In the genomic region with DNA sequence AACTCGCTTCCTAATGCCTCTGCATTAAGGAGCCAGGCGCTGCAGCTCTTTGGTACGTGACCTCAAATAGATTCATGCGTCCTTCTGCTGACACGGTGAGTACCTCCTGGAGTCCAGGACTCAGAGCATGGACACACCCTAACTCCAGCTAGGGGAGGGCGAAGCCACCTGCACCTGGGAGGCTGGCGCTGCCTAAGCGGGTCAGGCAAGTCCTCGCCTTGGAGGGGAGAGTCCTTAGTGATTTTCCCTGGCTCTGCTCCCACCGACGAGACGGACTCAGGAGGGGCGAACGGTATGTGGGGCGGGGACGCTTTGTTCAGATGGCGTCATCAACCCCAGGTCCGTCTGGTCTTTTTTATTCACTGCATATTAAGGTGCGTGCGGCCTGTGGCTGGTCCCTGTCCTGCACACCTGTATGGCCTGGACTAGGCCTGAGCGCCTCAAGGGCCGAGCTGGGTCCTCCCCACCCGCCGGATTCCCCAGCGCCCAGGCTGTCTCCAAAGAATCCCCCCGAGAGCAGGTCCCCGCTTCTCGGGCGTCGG, we compare ENCODE assay signal across 10 cellular contexts. TPM values are rescaled to one million over a fixed set of nuclear protein-coding genes. Genes with fewer than 3 reads are reported as not detected.
A peak's percentile ranks its signal among the peaks of the same experiment; 100 is the strongest.
DNase-seq lines count a peak whose midpoint lies in the region; ATAC-seq, FAIRE-seq and TF ChIP-seq lines count a peak whose summit lies in the region.
"Had no signal": no experiment of that assay in that cellular context is flagged by ENCODE, and none has a peak within 500 bp of the region (broad histone marks: within the 10 kb centered on the region; RNA-seq: fewer than 3 reads in every experiment).

No MANE protein-coding gene starts in this region.

- H3K27ac ChIP-seq in K562 (ENCODE audit: extremely low read depth, low read depth, low read length) (no peak overlapping the region), lung (ENCODE audit: low read depth in 1 of 2, low read length in 1 of 2) (no peak overlapping the region), thoracic aorta (no peak overlapping the region)
- H3K27ac ChIP-seq: epithelial cell of prostate had no signal

- in situ Hi-C loops in K562 (cut with MboI) = no loop called here

- DNase-seq in NCI-H2196 (lab: John Stamatoyannopoulos, UW; ENCODE audit: unreplicated experiment) = peak; percentile 32
- no peak for DNase-seq in NCI-H2196 treated with DMSO at 0.1 percent for 48 hours (lab: John Stamatoyannopoulos, UW; ENCODE audit: unreplicated experiment)
- DNase-seq in K562 (ENCODE audit: extremely low read depth in 1 of 4, low spot score in 3 of 4) = no peak
- peak; percentile 29 for DNase-seq in lung (ENCODE audit: low spot score)
- no peak for DNase-seq in thoracic aorta (ENCODE audit: low spot score)
- no peak for DNase-seq in iPS-NIHi7 (ENCODE audit: extremely low spot score)
- no peak for DNase-seq in KG1 (lab: John Stamatoyannopoulos, UW)
- no peak for DNase-seq in HUDEP-2 (lab: John Stamatoyannopoulos, UW; ENCODE audit: unreplicated experiment in 76 of 76)

- peaks cover 3% of the 10 kb centered on the region for H3K9me1 ChIP-seq in K562 (ENCODE audit: control insufficient read depth, insufficient read depth, low read length)

- H3K36me3 ChIP-seq in K562 (ENCODE audit: control insufficient read depth, insufficient read depth, low read length) (no peaks in the 10 kb centered on the region), lung (ENCODE audit: control insufficient read depth in 2 of 2, insufficient read depth in 2 of 2, low read length in 2 of 2) (no peaks in the 10 kb centered on the region), thoracic aorta (no peaks in the 10 kb centered on the region)

- H3K27me3 ChIP-seq in K562 (ENCODE audit: control insufficient read depth in 2 of 2, insufficient read depth in 2 of 2, low read length in 2 of 2) (peaks cover 69 to 82% of the 10 kb centered on the region in 2 experiments), lung (ENCODE audit: control insufficient read depth, insufficient read depth) (no peaks in the 10 kb centered on the region), thoracic aorta (replicated peaks; ENCODE audit: insufficient read depth) (no peaks in the 10 kb centered on the region)

- H3K4me2 ChIP-seq in K562 (ENCODE audit: insufficient read depth, low read length) = peak overlapping the region; percentile 32

- H3K9me3 ChIP-seq in K562 (replicated peaks; ENCODE audit: control insufficient read depth, insufficient read depth, low read depth, low read length) (no peaks in the 10 kb centered on the region), lung (ENCODE audit: control insufficient read depth in 2 of 2, insufficient read depth in 1 of 2, low read length in 1 of 2) (peaks cover 0 to 9% of the 10 kb centered on the region in 2 donors), thoracic aorta (no peaks in the 10 kb centered on the region)

- ATAC-seq in K562 (peak; percentile 59), lung (ENCODE audit: insufficient read depth, low FRiP score) (no peak), thoracic aorta (ENCODE audit: insufficient number of reproducible peaks, low FRiP score, low read depth) (no peak)

- H3K4me1 ChIP-seq in K562 (replicated peaks in 1 of 2; ENCODE audit: control insufficient read depth in 2 of 2, insufficient read depth in 2 of 2, low read length in 2 of 2) = peaks cover 0 to 12% of the 10 kb centered on the region in 2 experiments; a peak in 2 of 5 replicates
- H3K4me1 ChIP-seq in lung (ENCODE audit: control insufficient read depth in 2 of 2, insufficient read depth in 2 of 2, low read length in 2 of 2) = peaks cover 0 to 4% of the 10 kb centered on the region in 2 donors
- peaks cover 7 to 25% of the 10 kb centered on the region in 2 donors for H3K4me1 ChIP-seq in thoracic aorta (ENCODE audit: control insufficient read depth in 1 of 2, low read depth in 2 of 2)

- H2AFZ ChIP-seq in K562 (ENCODE audit: low read depth, low read length) = peak overlapping the region; percentile 36; the same call in 1 of the 2 replicates

- TF ChIP-seq EP300 in K562 (IDR thresholded peaks at IDR 0.05; ENCODE audit: low read length) = no peak

- no peak for TF ChIP-seq CTCF in K562 (IDR thresholded peaks at IDR 0.05 in 2 of 3, conservative IDR thresholded peaks at IDR 0.05 in 1 of 3; ENCODE audit: insufficient read depth in 2 of 3, low read depth in 1 of 3, low read length in 3 of 3)
- no peak for TF ChIP-seq CTCF in lung (IDR thresholded peaks at IDR 0.05; ENCODE audit: control extremely low read depth, extremely low read depth)
- TF ChIP-seq CTCF in thoracic aorta (IDR thresholded peaks at IDR 0.05) = no peak

- POLR2A ChIA-PET in K562 (lab: Yijun Ruan, JAX) = interaction anchor here (0.5 to 0.6 kb wide), 2 partner anchors 146 to 152 kb away, joined by 4 to 5 read pairs; no protein-coding TSS in a partner anchor

- intact Hi-C loops in K562 (cut with micrococcal nuclease) = no loop called here

- CTCF ChIA-PET in K562 (lab: Yijun Ruan, JAX; ENCODE audit: low intra/inter-chr PET ratio) = no interaction called here

- no peak for FAIRE-seq in K562 (lab: Jason Lieb, UNC)
- FAIRE-seq: GM18507 had no signal

- peak overlapping the region in 1 of 2 experiments; percentile 58; a peak in 1 of 4 replicates for H3K9ac ChIP-seq in K562 (ENCODE audit: insufficient read depth in 1 of 2, low read depth in 2 of 2, low read length in 2 of 2)

- 20% methylated on average over 30 of the region's 30 CpGs for WGBS in K562 (ENCODE audit: insufficient coverage, low coverage, missing lambda C conversion rate)
- WGBS in lung, 2 donors = 37 to 53% methylated on average over 26 to 30 of the region's 30 CpGs

- no TSS peak for BruUV-seq in K562 (replicated peaks; lab: Mats Ljungman, UMichigan)

- H3K4me3 ChIP-seq in K562 (peak overlapping the region; percentile 14; the same call in 1 of the 2 replicates), lung (no peak overlapping the region), thoracic aorta (peak overlapping the region; percentile 67)

- TF ChIP-seq POLR2A in K562 (conservative IDR thresholded peaks at IDR 0.05) = no peak

- no peak for TF ChIP-seq RAD21 in K562 (CRISPR knock-in tag; conservative IDR thresholded peaks at IDR 0.05 in 1 of 2, IDR thresholded peaks at IDR 0.05 in 1 of 2)

- H4K20me1 ChIP-seq in K562 (replicated peaks; ENCODE audit: control insufficient read depth, insufficient read depth, low read length) = 0 out of 2 replicates have a peak, but pooled peaks cover 6% of the 10 kb centered on the region

- H3K79me2 ChIP-seq in K562 (ENCODE audit: control insufficient read depth, insufficient read depth, low read length) = no peaks in the 10 kb centered on the region

RNA-seq across cellular contexts. Expression of a gene that starts 50.3 kb away (rescaled TPM):
- 302 and 367 TPM in 2 replicates for total RNA-seq in K562 (2011; cell fraction: chromatin; rRNA removed; ENCODE audit: low replicate concordance)
- 157 and 179 TPM in 2 replicates for total RNA-seq in K562 (2011; cell fraction: nucleolus; rRNA removed)
- 204 and 221 TPM in 2 replicates for total RNA-seq in K562 (2011; cell fraction: nucleoplasm; rRNA removed)
- total RNA-seq in K562 (2014; rRNA removed) (138 and 161 TPM in 2 replicates), K562 (2014; rRNA removed; fragmentation: Illumina TruSeq; extraction: Trizol) (127 and 137 TPM in 2 replicates), K562 (2015; rRNA removed; fragmentation: Illumina TruSeq; extraction: Trizol) (122 and 124 TPM in 2 replicates), K562 (2021) (138 and 160 TPM in 2 replicates), lung (10 to 100 TPM; 43.8 to 52.7 TPM), thoracic aorta (10 to 100 TPM; 42.2 to 52.6 TPM)
- polyA plus RNA-seq in K562 (2011; rRNA removed) (97.8 and 118 TPM in 2 replicates), K562 (2014; fragmentation: Illumina TruSeq; extraction: Trizol) (158 and 167 TPM in 2 replicates), K562 (2014; fragmentation: Nextera tagmentation; extraction: Ambion mirVana) (10 to 100 TPM in 1 of 2 experiments, 1 to 10 TPM in 1; 9.2 to 13.6 TPM), K562 (2014; rRNA removed) (153 and 156 TPM in 2 replicates), lung (10 to 100 TPM; 36.6 to 44.3 TPM)
- 65.2 and 68.8 TPM in 2 replicates for polyA plus RNA-seq in K562 (2011; cell fraction: cytosol; rRNA removed)
- 184 and 242 TPM in 2 replicates for polyA plus RNA-seq in K562 (2011; cell fraction: nucleus; rRNA removed)
- polyA plus RNA-seq in K562 (2012) = 70.0 and 115 TPM in 2 replicates
- polyA minus RNA-seq in K562 (2011; rRNA and poly(A)+ RNA removed) = 89.1 and 113 TPM in 2 replicates
- polyA minus RNA-seq in K562 (2011; cell fraction: cytosol; rRNA and poly(A)+ RNA removed) = 57.1 and 67.4 TPM in 2 replicates
- polyA minus RNA-seq in K562 (2011; cell fraction: nucleus; rRNA and poly(A)+ RNA removed) = 83.1 and 96.6 TPM in 2 replicates

RNA-seq across cellular contexts. Expression of a gene that starts 50.7 kb away (rescaled TPM):
- 18.5 and 18.8 TPM in 2 replicates for total RNA-seq in K562 (2011; cell fraction: chromatin; rRNA removed; ENCODE audit: low replicate concordance)
- 8.7 and 11.2 TPM in 2 replicates for total RNA-seq in K562 (2011; cell fraction: nucleolus; rRNA removed)
- total RNA-seq in K562 (2011; cell fraction: nucleoplasm; rRNA removed) = 13.9 and 23.4 TPM in 2 replicates
- total RNA-seq in K562 (2014; rRNA removed) (14.4 and 21.2 TPM in 2 replicates), K562 (2014; rRNA removed; fragmentation: Illumina TruSeq; extraction: Trizol) (6.7 and 9.7 TPM in 2 replicates), K562 (2015; rRNA removed; fragmentation: Illumina TruSeq; extraction: Trizol) (5.0 TPM in 2 replicates), K562 (2021) (22.1 and 22.2 TPM in 2 replicates), lung (10 to 100 TPM in 1 of 2 donors, 1 to 10 TPM in 1; 5.5 to 14.4 TPM), thoracic aorta (1 to 10 TPM; 7.6 to 8.5 TPM)
- polyA plus RNA-seq in K562 (2011; rRNA removed) (20.0 and 22.6 TPM in 2 replicates), K562 (2014; fragmentation: Illumina TruSeq; extraction: Trizol) (7.2 and 8.1 TPM in 2 replicates), K562 (2014; fragmentation: Nextera tagmentation; extraction: Ambion mirVana) (1 to 10 TPM; 1.3 to 1.8 TPM), K562 (2014; rRNA removed) (13.7 and 19.0 TPM in 2 replicates), lung (1 to 10 TPM; 2.6 to 9.2 TPM)
- 16.3 and 47.6 TPM in 2 replicates for polyA plus RNA-seq in K562 (2011; cell fraction: cytosol; rRNA removed)
- polyA plus RNA-seq in K562 (2011; cell fraction: nucleus; rRNA removed) = 15.9 and 23.7 TPM in 2 replicates
- polyA plus RNA-seq in K562 (2012) = 7.2 and 11.9 TPM in 2 replicates
- polyA minus RNA-seq in K562 (2011; rRNA and poly(A)+ RNA removed) = 7.1 and 8.6 TPM in 2 replicates
- 5.7 and 7.3 TPM in 2 replicates for polyA minus RNA-seq in K562 (2011; cell fraction: cytosol; rRNA and poly(A)+ RNA removed)
- 6.8 and 9.6 TPM in 2 replicates for polyA minus RNA-seq in K562 (2011; cell fraction: nucleus; rRNA and poly(A)+ RNA removed)

Comparison
In these comparisons a context has a peak if more than half of its experiments do, and no peak if none do; other contexts are left out.
1. DNase-seq: peak in NCI-H2196 (single experiment) and lung (single experiment); none in NCI-H2196 treated with DMSO at 0.1 percent for 48 hours (single experiment), K562 (0 of 4), thoracic aorta (single experiment), iPS-NIHi7 (single experiment), KG1 (single experiment) and HUDEP-2 (0 of 76).